Comparison of ENCODE assay signal across 35 cellular contexts in genomic region chr2:168344706-168345105, GRCh38.
"Had no signal": no experiment of that assay in that cellular context is flagged by ENCODE, and none has a peak within 500 bp of the region (broad histone marks: within the 10 kb centered on the region; RNA-seq: fewer than 3 reads in every experiment).

No MANE protein-coding gene starts in this region.

- H3K9me3 ChIP-seq: adrenal gland, body of pancreas, breast epithelium had no signal

- H3K4me3 Mint-ChIP-seq: activated B cell treated with CpG ODN at 0.5 μM for 24 hours; activated CD4-positive, alpha-beta memory T cell treated with anti-CD3 and anti-CD28 coated beads for 36 hours; activated CD4-positive, alpha-beta T cell treated with anti-CD3 and anti-CD28 coated beads, Interleukin-2, amount 10 ng/mL, durations not matched to agents 24 days and 14 days; activated CD8-positive, alpha-beta T cell treated with anti-CD3 and anti-CD28 coated beads for 36 hours; activated naive CD4-positive, alpha-beta T cell treated with anti-CD3 and anti-CD28 coated beads for 36 hours; activated naive CD8-positive, alpha-beta T cell treated with anti-CD3 and anti-CD28 coated beads for 36 hours; activated T-cell treated with anti-CD3 and anti-CD28 coated beads, Interleukin-2, amount 50 U/mL, for 4 hours; activated T-cell treated with anti-CD3 and anti-CD28 coated beads, Interleukin-2, amount 50 U/mL, for 72 hours; activated T-helper 1 cell treated with anti-CD3 and anti-CD28 coated beads, Interleukin-12 subunit alpha, Interleukin-12 subunit beta, Interleukin-2, Interleukin-4 antibody, amounts not matched to agents 30 ng/mL and 10 ng/mL and 1 ng/mL, durations not matched to agents 14 hours and 24 hours and 36 hours; activated T-helper 17 cell treated with anti-CD3 and anti-CD28 coated beads, Interleukin-2, amount 50 U/mL, for 72 hours; T-helper 1 cell treated with Interleukin-12 subunit alpha and Interleukin-12 subunit beta and Interleukin-4 antibody, amounts not matched to agents 30 μg/mL and 1 μg/mL, for 36 hours; T-helper 2 cell treated with Interferon-gamma antibody and Interleukin-4, amounts not matched to agents 5 μg/mL and 100 μg/mL, for 36 hours had no signal

- H3K36me3 Mint-ChIP-seq: activated CD4-positive, alpha-beta memory T cell treated with anti-CD3 and anti-CD28 coated beads for 36 hours; activated naive CD4-positive, alpha-beta T cell treated with anti-CD3 and anti-CD28 coated beads, Interleukin-2, amount 50 U/mL, for 72 hours; activated naive CD8-positive, alpha-beta T cell treated with anti-CD3 and anti-CD28 coated beads for 36 hours had no signal

- DNase-seq: activated B cell treated with CpG ODN at 0.5 μM for 24 hours; activated CD4-positive, alpha-beta memory T cell treated with anti-CD3 and anti-CD28 coated beads for 36 hours; activated CD4-positive, alpha-beta T cell treated with anti-CD3 and anti-CD28 coated beads for 4 hours; activated CD4-positive, alpha-beta T cell treated with anti-CD3 and anti-CD28 coated beads, Interleukin-2, amount 10 ng/mL, durations not matched to agents 24 days and 14 days; activated CD4-positive, alpha-beta T cell treated with anti-CD3 and anti-CD28 coated beads, Interleukin-2, amount 50 U/mL, for 1 hour; activated CD4-positive, alpha-beta T cell treated with anti-CD3 and anti-CD28 coated beads, Interleukin-2, amount 50 U/mL, for 4 hours; activated CD4-positive, CD25-positive, alpha-beta regulatory T cell treated with anti-CD3 and anti-CD28 coated beads, Interleukin-2, amount 50 U/mL, for 72 hours; activated CD8-positive, alpha-beta memory T cell treated with anti-CD3 and anti-CD28 coated beads, Interleukin-2, amount 50 U/mL, for 4 hours; activated CD8-positive, alpha-beta T cell treated with anti-CD3 and anti-CD28 coated beads for 36 hours; activated effector memory CD4-positive, alpha-beta T cell treated with anti-CD3 and anti-CD28 coated beads, Interleukin-2, amount 50 U/mL, for 16 hours; activated gamma-delta T cell treated with Interleukin-2 at 50 U/mL for 16 hours; activated naive CD4-positive, alpha-beta T cell; activated naive CD4-positive, alpha-beta T cell treated with anti-CD3 and anti-CD28 coated beads for 36 hours; activated naive CD4-positive, alpha-beta T cell treated with anti-CD3 and anti-CD28 coated beads, Interleukin-2, amount 50 U/mL, for 16 hours; activated naive CD8-positive, alpha-beta T cell treated with anti-CD3 and anti-CD28 coated beads for 36 hours; activated T-cell treated with anti-CD3 and anti-CD28 coated beads for 4 hours; activated T-cell treated with anti-CD3 and anti-CD28 coated beads, Interleukin-2, amount 50 U/mL, for 1 hour; activated T-cell treated with anti-CD3 and anti-CD28 coated beads, Interleukin-2, amount 50 U/mL, for 4 hours; activated T-cell treated with anti-CD3 and anti-CD28 coated beads, Interleukin-2, amount 50 U/mL, for 72 hours; adrenal gland; amniotic stem cell; aorta; body of pancreas; brain microvascular endothelial cell; central memory CD4-positive, alpha-beta T cell; T-helper 1 cell; T-helper 2 cell; T-helper 9 cell had no signal

- H3K27ac Mint-ChIP-seq: activated B cell treated with CpG ODN at 0.5 μM for 24 hours; activated CD4-positive, alpha-beta memory T cell treated with anti-CD3 and anti-CD28 coated beads for 36 hours; activated CD4-positive, alpha-beta T cell treated with anti-CD3 and anti-CD28 coated beads, Interleukin-2, amount 10 ng/mL, durations not matched to agents 24 days and 14 days; activated CD8-positive, alpha-beta T cell treated with anti-CD3 and anti-CD28 coated beads for 36 hours; activated naive CD4-positive, alpha-beta T cell treated with anti-CD3 and anti-CD28 coated beads for 36 hours; activated naive CD4-positive, alpha-beta T cell treated with anti-CD3 and anti-CD28 coated beads, Interleukin-2, amount 50 U/mL, for 72 hours; activated naive CD8-positive, alpha-beta T cell treated with anti-CD3 and anti-CD28 coated beads for 36 hours; activated T-cell treated with anti-CD3 and anti-CD28 coated beads, Interleukin-2, amount 50 U/mL, for 72 hours; activated T-helper 1 cell treated with anti-CD3 and anti-CD28 coated beads, Interleukin-12 subunit alpha, Interleukin-12 subunit beta, Interleukin-2, Interleukin-4 antibody, amounts not matched to agents 30 ng/mL and 10 ng/mL and 1 ng/mL, durations not matched to agents 14 hours and 24 hours and 36 hours; activated T-helper 17 cell treated with anti-CD3 and anti-CD28 coated beads, Interleukin-2, amount 50 U/mL, for 72 hours; T-helper 1 cell treated with Interleukin-12 subunit alpha and Interleukin-12 subunit beta and Interleukin-4 antibody, amounts not matched to agents 30 μg/mL and 1 μg/mL, for 36 hours; T-helper 2 cell treated with Interferon-gamma antibody and Interleukin-4, amounts not matched to agents 5 μg/mL and 100 μg/mL, for 36 hours had no signal

- ATAC-seq: activated CD8-positive, alpha-beta T cell treated with anti-CD3 and anti-CD28 coated beads for 36 hours; activated naive CD4-positive, alpha-beta T cell treated with anti-CD3 and anti-CD28 coated beads, Interleukin-2, amount 50 U/mL, for 72 hours; activated T-cell treated with anti-CD3 and anti-CD28 coated beads, Interleukin-2, amount 50 U/mL, for 4 hours; activated T-cell treated with anti-CD3 and anti-CD28 coated beads, Interleukin-2, amount 50 U/mL, for 72 hours; activated T-helper 17 cell treated with anti-CD3 and anti-CD28 coated beads, Interleukin-2, amount 50 U/mL, for 72 hours; body of pancreas had no signal

- H3K4me3 ChIP-seq: adrenal gland, body of pancreas, breast epithelium had no signal

- H3K36me3 ChIP-seq: adrenal gland, brain microvascular endothelial cell, breast epithelium had no signal

- H3K27me3 ChIP-seq: adrenal gland, body of pancreas, brain microvascular endothelial cell, breast epithelium had no signal

- H3K9me3 Mint-ChIP-seq: activated B cell treated with CpG ODN at 0.5 μM for 24 hours; activated CD4-positive, alpha-beta memory T cell treated with anti-CD3 and anti-CD28 coated beads for 36 hours; activated CD4-positive, alpha-beta T cell treated with anti-CD3 and anti-CD28 coated beads, Interleukin-2, amount 10 ng/mL, durations not matched to agents 24 days and 14 days; activated CD8-positive, alpha-beta T cell treated with anti-CD3 and anti-CD28 coated beads for 36 hours; activated naive CD4-positive, alpha-beta T cell treated with anti-CD3 and anti-CD28 coated beads for 36 hours; activated naive CD4-positive, alpha-beta T cell treated with anti-CD3 and anti-CD28 coated beads, Interleukin-2, amount 50 U/mL, for 72 hours; activated naive CD8-positive, alpha-beta T cell treated with anti-CD3 and anti-CD28 coated beads for 36 hours; activated T-cell treated with anti-CD3 and anti-CD28 coated beads, Interleukin-2, amount 50 U/mL, for 4 hours; activated T-cell treated with anti-CD3 and anti-CD28 coated beads, Interleukin-2, amount 50 U/mL, for 72 hours; activated T-helper 1 cell treated with anti-CD3 and anti-CD28 coated beads, Interleukin-12 subunit alpha, Interleukin-12 subunit beta, Interleukin-2, Interleukin-4 antibody, amounts not matched to agents 30 ng/mL and 10 ng/mL and 1 ng/mL, durations not matched to agents 14 hours and 24 hours and 36 hours; activated T-helper 17 cell treated with anti-CD3 and anti-CD28 coated beads, Interleukin-2, amount 50 U/mL, for 72 hours; T-helper 1 cell treated with Interleukin-12 subunit alpha and Interleukin-12 subunit beta and Interleukin-4 antibody, amounts not matched to agents 30 μg/mL and 1 μg/mL, for 36 hours; T-helper 2 cell treated with Interferon-gamma antibody and Interleukin-4, amounts not matched to agents 5 μg/mL and 100 μg/mL, for 36 hours had no signal

- H3K27ac ChIP-seq: adrenal gland, body of pancreas, brain microvascular endothelial cell, breast epithelium, VCaP had no signal

- H3K4me1 ChIP-seq: breast epithelium had no signal
